6 cellular contexts compared by ENCODE assay signal in genomic region chr1:144930085-144930776, GRCh38.
DNase-seq lines count a peak whose midpoint lies in the region; ATAC-seq and TF ChIP-seq lines count a peak whose summit lies in the region.
"Not testable (repeated sequence)": the region's sequence is repeated elsewhere in the genome, so short reads cannot be mapped to it uniquely, and the experiment has no call there.

No MANE protein-coding gene starts in this region.

- not testable (repeated sequence) for H3K27ac Mint-ChIP-seq in activated B cell treated with CpG ODN at 0.5 μM for 24 hours; activated CD8-positive, alpha-beta memory T cell treated with anti-CD3 and anti-CD28 coated beads, Interleukin-2, amount 10 ng/mL, durations not matched to agents 7 days and 5 days; activated naive CD8-positive, alpha-beta T cell treated with anti-CD3 and anti-CD28 coated beads, Interleukin-2, amount 10 ng/mL, durations not matched to agents 7 days and 5 days; stimulated activated effector memory CD8-positive, alpha-beta T cell treated with anti-CD3 and anti-CD28 coated beads, Interleukin-12 subunit alpha, Interleukin-12 subunit beta, amount 100 ng/mL, for 72 hours

- peak overlapping the region; percentile 14; the same call in 1 of the 2 replicates for H3K4me2 ChIP-seq in KMS-11

- POLR2A ChIA-PET in activated B cell treated with CpG ODN at 0.5 μM for 24 hours (lab: Charles Lee); activated naive CD8-positive, alpha-beta T cell treated with anti-CD3 and anti-CD28 coated beads, Interleukin-2, amount 10 ng/mL, durations not matched to agents 7 days and 5 days (lab: Charles Lee): not testable (repeated sequence)

- intact Hi-C loops in activated B cell treated with CpG ODN at 0.5 μM for 24 hours (cut with micrococcal nuclease), result not testable (repeated sequence)

- TF ChIP-seq CTCF in KMS-11 (conservative IDR thresholded peaks at IDR 0.05; ENCODE audit: low read depth, low read length); activated B cell treated with CpG ODN at 0.5 μM for 24 hours (IDR thresholded peaks at IDR 0.05): not testable (repeated sequence)

- H3K4me3 ChIP-seq in KMS-11 (IDR thresholded peaks at IDR 0.05; ENCODE audit: insufficient read depth, low read depth, low read length), result not testable (repeated sequence)

- not testable (repeated sequence) for H2AFZ ChIP-seq in KMS-11 (ENCODE audit: low read depth)

- H3K36me3 Mint-ChIP-seq in activated B cell treated with CpG ODN at 0.5 μM for 24 hours (ENCODE audit: low read depth); activated CD8-positive, alpha-beta memory T cell treated with anti-CD3 and anti-CD28 coated beads, Interleukin-2, amount 10 ng/mL, durations not matched to agents 7 days and 5 days; activated naive CD8-positive, alpha-beta T cell treated with anti-CD3 and anti-CD28 coated beads, Interleukin-2, amount 10 ng/mL, durations not matched to agents 7 days and 5 days; stimulated activated effector memory CD8-positive, alpha-beta T cell treated with anti-CD3 and anti-CD28 coated beads, Interleukin-12 subunit alpha, Interleukin-12 subunit beta, amount 100 ng/mL, for 72 hours: not testable (repeated sequence)

- H3K9me3 Mint-ChIP-seq in activated B cell treated with CpG ODN at 0.5 μM for 24 hours; activated CD8-positive, alpha-beta memory T cell treated with anti-CD3 and anti-CD28 coated beads, Interleukin-2, amount 10 ng/mL, durations not matched to agents 7 days and 5 days (ENCODE audit: low read depth); activated naive CD8-positive, alpha-beta T cell treated with anti-CD3 and anti-CD28 coated beads, Interleukin-2, amount 10 ng/mL, durations not matched to agents 7 days and 5 days; stimulated activated effector memory CD8-positive, alpha-beta T cell treated with anti-CD3 and anti-CD28 coated beads, Interleukin-12 subunit alpha, Interleukin-12 subunit beta, amount 100 ng/mL, for 72 hours: not testable (repeated sequence)

- not testable (repeated sequence) for H3K9ac ChIP-seq in KMS-11

- not testable (repeated sequence) for H3K36me3 ChIP-seq in KMS-11 (ENCODE audit: insufficient read depth)

- CTCF ChIA-PET in activated B cell treated with CpG ODN at 0.5 μM for 24 hours (lab: Charles Lee); activated CD8-positive, alpha-beta memory T cell treated with anti-CD3 and anti-CD28 coated beads, Interleukin-2, amount 10 ng/mL, durations not matched to agents 7 days and 5 days (lab: Charles Lee): not testable (repeated sequence)

- not testable (repeated sequence) for H3K27me3 Mint-ChIP-seq in activated B cell treated with CpG ODN at 0.5 μM for 24 hours; activated CD8-positive, alpha-beta memory T cell treated with anti-CD3 and anti-CD28 coated beads, Interleukin-2, amount 10 ng/mL, durations not matched to agents 7 days and 5 days; activated naive CD8-positive, alpha-beta T cell treated with anti-CD3 and anti-CD28 coated beads, Interleukin-2, amount 10 ng/mL, durations not matched to agents 7 days and 5 days

- H3K27ac ChIP-seq in KMS-11, result not testable (repeated sequence)

- H3K4me1 Mint-ChIP-seq in activated B cell treated with CpG ODN at 0.5 μM for 24 hours; activated CD8-positive, alpha-beta memory T cell treated with anti-CD3 and anti-CD28 coated beads, Interleukin-2, amount 10 ng/mL, durations not matched to agents 7 days and 5 days; activated naive CD8-positive, alpha-beta T cell treated with anti-CD3 and anti-CD28 coated beads, Interleukin-2, amount 10 ng/mL, durations not matched to agents 7 days and 5 days; stimulated activated effector memory CD8-positive, alpha-beta T cell treated with anti-CD3 and anti-CD28 coated beads, Interleukin-12 subunit alpha, Interleukin-12 subunit beta, amount 100 ng/mL, for 72 hours: not testable (repeated sequence)

- not testable (repeated sequence) for H4K20me1 ChIP-seq in KMS-11 (ENCODE audit: insufficient read depth)

- not testable (repeated sequence) for H3K27me3 ChIP-seq in KMS-11 (ENCODE audit: insufficient read depth, low read depth)

- not testable (repeated sequence) for DNase-seq in activated B cell treated with CpG ODN at 0.5 μM for 24 hours; activated CD8-positive, alpha-beta memory T cell treated with anti-CD3 and anti-CD28 coated beads, Interleukin-2, amount 10 ng/mL, durations not matched to agents 7 days and 5 days; activated naive CD8-positive, alpha-beta T cell treated with anti-CD3 and anti-CD28 coated beads, Interleukin-2, amount 10 ng/mL, durations not matched to agents 7 days and 5 days; stimulated activated effector memory CD8-positive, alpha-beta T cell treated with anti-CD3 and anti-CD28 coated beads, Interleukin-12 subunit alpha, Interleukin-12 subunit beta, amount 100 ng/mL, for 72 hours (ENCODE audit: low spot score in 2 of 2)
- peak; percentile 0 for DNase-seq in fibroblast of peridontal ligament (ENCODE audit: extremely low read depth)

- H3K4me1 ChIP-seq in KMS-11 (ENCODE audit: low read depth, poor library complexity, severe bottlenecking), result peaks cover 20% of the 10 kb centered on the region

- H3K79me2 ChIP-seq in KMS-11 (ENCODE audit: insufficient read depth, low read depth), result not testable (repeated sequence)

- H3K4me3 Mint-ChIP-seq in activated B cell treated with CpG ODN at 0.5 μM for 24 hours; activated CD8-positive, alpha-beta memory T cell treated with anti-CD3 and anti-CD28 coated beads, Interleukin-2, amount 10 ng/mL, durations not matched to agents 7 days and 5 days; activated naive CD8-positive, alpha-beta T cell treated with anti-CD3 and anti-CD28 coated beads, Interleukin-2, amount 10 ng/mL, durations not matched to agents 7 days and 5 days; stimulated activated effector memory CD8-positive, alpha-beta T cell treated with anti-CD3 and anti-CD28 coated beads, Interleukin-12 subunit alpha, Interleukin-12 subunit beta, amount 100 ng/mL, for 72 hours: not testable (repeated sequence)

- peak; percentile 10 for ATAC-seq in activated B cell treated with CpG ODN at 0.5 μM for 24 hours (ENCODE audit: low read depth)
- ATAC-seq in activated CD8-positive, alpha-beta memory T cell treated with anti-CD3 and anti-CD28 coated beads, Interleukin-2, amount 10 ng/mL, durations not matched to agents 7 days and 5 days, result peak; percentile 77
- ATAC-seq in activated naive CD8-positive, alpha-beta T cell treated with anti-CD3 and anti-CD28 coated beads, Interleukin-2, amount 10 ng/mL, durations not matched to agents 7 days and 5 days (ENCODE audit: low read depth), result peak; percentile 63
- ATAC-seq in stimulated activated effector memory CD8-positive, alpha-beta T cell treated with anti-CD3 and anti-CD28 coated beads, Interleukin-12 subunit alpha, Interleukin-12 subunit beta, amount 100 ng/mL, for 72 hours, result peak; percentile 74

Comparison
In these comparisons a context has a peak if more than half of its experiments do, and no peak if none do; other contexts are left out.
1. ATAC-seq: peak in every context shown above with its lines; median percentile 77 in activated CD8-positive, alpha-beta memory T cell treated with anti-CD3 and anti-CD28 coated beads, Interleukin-2, amount 10 ng/mL, durations not matched to agents 7 days and 5 days; 74 in stimulated activated effector memory CD8-positive, alpha-beta T cell treated with anti-CD3 and anti-CD28 coated beads, Interleukin-12 subunit alpha, Interleukin-12 subunit beta, amount 100 ng/mL, for 72 hours; 63 in activated naive CD8-positive, alpha-beta T cell treated with anti-CD3 and anti-CD28 coated beads, Interleukin-2, amount 10 ng/mL, durations not matched to agents 7 days and 5 days; 10 in activated B cell treated with CpG ODN at 0.5 μM for 24 hours.